ENCODE assay signal across 20 cellular contexts in the genomic region with DNA sequence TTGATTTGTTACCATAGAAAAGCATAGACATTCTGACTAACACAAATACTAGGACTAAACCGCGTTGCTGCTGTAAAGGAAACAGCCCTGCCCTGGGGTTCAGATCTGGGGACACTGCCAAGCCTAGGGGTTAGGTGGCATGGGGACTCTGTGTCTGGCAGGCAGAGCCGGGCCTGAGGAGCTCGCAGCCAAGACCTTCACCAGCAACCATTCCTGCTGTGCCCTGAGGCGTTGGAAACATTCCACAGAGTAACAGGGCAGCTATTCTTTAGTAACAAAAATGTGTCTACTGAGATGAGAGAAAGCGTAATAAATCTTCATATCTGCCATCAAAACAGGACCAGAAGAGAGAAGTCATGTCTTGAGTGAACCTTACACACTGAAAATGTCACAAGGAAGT.
DNase-seq lines count a peak whose midpoint lies in the region; ATAC-seq and TF ChIP-seq lines count a peak whose summit lies in the region.
"Had no signal": no experiment of that assay in that cellular context is flagged by ENCODE, and none has a peak within 500 bp of the region (broad histone marks: within the 10 kb centered on the region; RNA-seq: fewer than 3 reads in every experiment).

No MANE protein-coding gene starts in this region.

- 76 to 79% (median 78%) methylated on average over 6 of the region's 6 CpGs for WGBS in ovary, 3 donors

- H3K4me1 ChIP-seq in ovary (ENCODE audit: insufficient read depth), result no peaks in the 10 kb centered on the region
- H3K4me1 ChIP-seq: adrenal gland, BLaER1, Peyer's patch, right lobe of liver had no signal

- H3K36me3 ChIP-seq in ovary, result no peaks in the 10 kb centered on the region
- H3K36me3 ChIP-seq: adrenal gland, BLaER1, Peyer's patch, right lobe of liver had no signal

- no peaks in the 10 kb centered on the region for H3K36me3 Mint-ChIP-seq in osteocyte (ENCODE audit: unreplicated experiment)
- no peaks in the 10 kb centered on the region for H3K36me3 Mint-ChIP-seq in activated CD4-positive, alpha-beta T cell treated with anti-CD3 and anti-CD28 coated beads, Interleukin-2, amount 10 ng/mL, durations not matched to agents 24 days and 14 days (ENCODE audit: low read depth)
- H3K36me3 Mint-ChIP-seq: stimulated activated effector memory CD8-positive, alpha-beta T cell treated with anti-CD3 and anti-CD28 coated beads, Interleukin-12 subunit alpha, Interleukin-12 subunit beta, amount 100 ng/mL, for 72 hours had no signal

- H3K9me3 Mint-ChIP-seq in osteocyte (ENCODE audit: unreplicated experiment), result peaks cover 26% of the 10 kb centered on the region
- peaks cover 5% of the 10 kb centered on the region for H3K9me3 Mint-ChIP-seq in activated CD4-positive, alpha-beta T cell treated with anti-CD3 and anti-CD28 coated beads, Interleukin-2, amount 10 ng/mL, durations not matched to agents 24 days and 14 days

- no peak for TF ChIP-seq CTCF in LNCaP clone FGC (IDR thresholded peaks at IDR 0.05; ENCODE audit: control insufficient read depth, extremely low read depth, insufficient read depth)
- TF ChIP-seq CTCF in osteocyte (IDR thresholded peaks at IDR 0.05), result no peak
- TF ChIP-seq CTCF in ovary (IDR thresholded peaks at IDR 0.05), result no peak

- H3K4me1 Mint-ChIP-seq in osteocyte (ENCODE audit: unreplicated experiment), result no peaks in the 10 kb centered on the region
- H3K4me1 Mint-ChIP-seq in activated CD4-positive, alpha-beta T cell treated with anti-CD3 and anti-CD28 coated beads, Interleukin-2, amount 10 ng/mL, durations not matched to agents 24 days and 14 days, result no peaks in the 10 kb centered on the region
- H3K4me1 Mint-ChIP-seq: immature natural killer cell; stimulated activated effector memory CD8-positive, alpha-beta T cell treated with anti-CD3 and anti-CD28 coated beads, Interleukin-12 subunit alpha, Interleukin-12 subunit beta, amount 100 ng/mL, for 72 hours had no signal

- no peak overlapping the region for H3K27ac ChIP-seq in ovary
- H3K27ac ChIP-seq: adrenal gland, BLaER1, Peyer's patch, right lobe of liver had no signal

- no peak overlapping the region for H3K4me3 Mint-ChIP-seq in osteocyte (ENCODE audit: unreplicated experiment)
- H3K4me3 Mint-ChIP-seq in activated CD4-positive, alpha-beta T cell treated with anti-CD3 and anti-CD28 coated beads, Interleukin-2, amount 10 ng/mL, durations not matched to agents 24 days and 14 days, result no peak overlapping the region
- H3K4me3 Mint-ChIP-seq: immature natural killer cell; stimulated activated effector memory CD8-positive, alpha-beta T cell treated with anti-CD3 and anti-CD28 coated beads, Interleukin-12 subunit alpha, Interleukin-12 subunit beta, amount 100 ng/mL, for 72 hours had no signal

- intact Hi-C loops in left cardiac atrium (cut with DNase I), result no loop called here
- intact Hi-C loops in posterior cingulate gyrus (cut with DNase I), result no loop called here
- intact Hi-C loops in ovary (cut with DNase I), result no loop called here
- intact Hi-C loops in activated CD4-positive, alpha-beta T cell treated with anti-CD3 and anti-CD28 coated beads, Interleukin-2, amount 10 ng/mL, durations not matched to agents 24 days and 14 days (cut with micrococcal nuclease), result no loop called here

- H3K9me3 ChIP-seq in ovary, result no peaks in the 10 kb centered on the region
- H3K9me3 ChIP-seq: adrenal gland, BLaER1, Peyer's patch, right lobe of liver had no signal

- no peaks in the 10 kb centered on the region for H3K27me3 ChIP-seq in ovary
- H3K27me3 ChIP-seq: adrenal gland, BLaER1, Peyer's patch, right lobe of liver had no signal

- TF ChIP-seq EP300 in ovary (IDR thresholded peaks at IDR 0.05), result no peak

- H3K27ac Mint-ChIP-seq in osteocyte (ENCODE audit: unreplicated experiment), result no peak overlapping the region
- H3K27ac Mint-ChIP-seq in activated CD4-positive, alpha-beta T cell treated with anti-CD3 and anti-CD28 coated beads, Interleukin-2, amount 10 ng/mL, durations not matched to agents 24 days and 14 days, result no peak overlapping the region
- H3K27ac Mint-ChIP-seq: immature natural killer cell; stimulated activated effector memory CD8-positive, alpha-beta T cell treated with anti-CD3 and anti-CD28 coated beads, Interleukin-12 subunit alpha, Interleukin-12 subunit beta, amount 100 ng/mL, for 72 hours had no signal

- TF ChIP-seq POLR2A in ovary (IDR thresholded peaks at IDR 0.05), result no peak

- H3K4me3 ChIP-seq in LNCaP clone FGC (ENCODE audit: low read depth, low read length), result no peak overlapping the region
- H3K4me3 ChIP-seq in ovary, result no peak overlapping the region
- H3K4me3 ChIP-seq: adrenal gland, BLaER1, Peyer's patch, right lobe of liver had no signal

- peak; percentile 75 to 80 for ATAC-seq in left cardiac atrium
- ATAC-seq: stimulated activated effector memory CD8-positive, alpha-beta T cell treated with anti-CD3 and anti-CD28 coated beads, Interleukin-12 subunit alpha, Interleukin-12 subunit beta, amount 100 ng/mL, for 72 hours had no signal

- DNase-seq in LNCaP clone FGC (ENCODE audit: low read depth), result peak; percentile 7
- peak; percentile 83 for DNase-seq in T1000 (lab: John Stamatoyannopoulos, UW)
- peak; percentile 29 for DNase-seq in left cardiac atrium
- peak in 7 of 10 donors; percentile 19 to 87 (median 41) for DNase-seq in posterior cingulate gyrus
- no peak for DNase-seq in osteocyte (ENCODE audit: extremely low spot score, unreplicated experiment)
- DNase-seq in ovary, result no peak
- DNase-seq in DMS53 treated with DMSO at 0.1 percent for 48 hours (lab: John Stamatoyannopoulos, UW; ENCODE audit: unreplicated experiment), result no peak
- no peak for DNase-seq in activated CD4-positive, alpha-beta T cell treated with anti-CD3 and anti-CD28 coated beads, Interleukin-2, amount 10 ng/mL, durations not matched to agents 24 days and 14 days
- DNase-seq: activated CD4-positive, alpha-beta T cell treated with anti-CD3 and anti-CD28 coated beads, Interleukin-2, amount 50 U/mL, for 48 hours; EL; immature natural killer cell; NCI-H1105; NCI-H345; Peyer's patch; right lobe of liver; stimulated activated CD4-positive, alpha-beta T cell treated with anti-CD3 and anti-CD28 coated beads, Interleukin-4, amount 100 ng/mL, for 24 hours; T-helper 9 cell had no signal

- no peaks in the 10 kb centered on the region for H3K27me3 Mint-ChIP-seq in osteocyte (ENCODE audit: unreplicated experiment)
- H3K27me3 Mint-ChIP-seq in activated CD4-positive, alpha-beta T cell treated with anti-CD3 and anti-CD28 coated beads, Interleukin-2, amount 10 ng/mL, durations not matched to agents 24 days and 14 days, result no peaks in the 10 kb centered on the region

Comparison
In these comparisons a context has a peak if more than half of its experiments do, and no peak if none do; other contexts are left out.
1. DNase-seq: peak in LNCaP clone FGC (single experiment), T1000 (single experiment), left cardiac atrium (single experiment) and posterior cingulate gyrus (7 of 10); none in osteocyte (single experiment), ovary (0 of 5), DMS53 treated with DMSO at 0.1 percent for 48 hours (single experiment) and activated CD4-positive, alpha-beta T cell treated with anti-CD3 and anti-CD28 coated beads, Interleukin-2, amount 10 ng/mL, durations not matched to agents 24 days and 14 days (single experiment).